8 cellular contexts compared by ENCODE assay signal in genomic region chrX:51802917-51803688, GRCh38. TPM values are rescaled to one million over a fixed set of nuclear protein-coding genes. Genes with fewer than 3 reads are reported as not detected.
DNase-seq lines count a peak whose midpoint lies in the region; ATAC-seq and TF ChIP-seq lines count a peak whose summit lies in the region.

No MANE protein-coding gene starts in this region.

- H3K4me3 ChIP-seq in WI38 (ENCODE audit: low read depth, low read length) (peak overlapping the region; percentile 74), kidney epithelial cell (ENCODE audit: low read depth, low read length) (peak overlapping the region; percentile 61)

- ATAC-seq in HG02642 (IDR thresholded peaks at IDR 0.05; ENCODE audit: poor library complexity, unreplicated experiment), result peak; percentile 95

- TF ChIP-seq CTCF in GM12874 (IDR thresholded peaks at IDR 0.05; ENCODE audit: insufficient read depth, low read depth, low read length) (peak; percentile 41), WI38 (IDR thresholded peaks at IDR 0.05; ENCODE audit: low read depth, low read length) (no peak), kidney epithelial cell (IDR thresholded peaks at IDR 0.05; ENCODE audit: insufficient read depth, low read length, poor library complexity, severe bottlenecking) (peak; percentile 6)

- H3K27me3 ChIP-seq in kidney epithelial cell (ENCODE audit: control insufficient read depth, insufficient read depth, low read length), result no peaks in the 10 kb centered on the region

- peak; percentile 18 for DNase-seq in NCI-H2029 treated with DMSO at 0.1 percent for 48 hours (lab: John Stamatoyannopoulos, UW)
- peak; percentile 43 for DNase-seq in central memory CD4-positive, alpha-beta T cell
- peak; percentile 18 for DNase-seq in kidney epithelial cell (ENCODE audit: low read depth)
- peak in 3 of 4 experiments; percentile 4 to 28 (median 10) for DNase-seq in stimulated activated CD4-positive, alpha-beta T cell treated with anti-CD3 and anti-CD28 coated beads, Interleukin-1b, Interleukin-23, amount 100 ng/mL, for 24 hours (ENCODE audit: low read depth in 4 of 4, low spot score in 1 of 4)
- no peak for DNase-seq in NCI-H187 treated with DMSO at 0.1 percent for 48 hours (lab: John Stamatoyannopoulos, UW)

- no peaks in the 10 kb centered on the region for H3K36me3 ChIP-seq in kidney epithelial cell (ENCODE audit: control insufficient read depth, insufficient read depth, low read length)

RNA-seq across cellular contexts. Expression of gene GSPT2, which starts 59.9 kb away (rescaled TPM):
- total RNA-seq in kidney epithelial cell, result 6.6 and 9.9 TPM in 2 replicates
